Comparison of ENCODE assay signal across 9 cellular contexts in genomic region chr3:64444619-64445317, GRCh38.
A peak's percentile ranks its signal among the peaks of the same experiment; 100 is the strongest.
DNase-seq lines count a peak whose midpoint lies in the region; ATAC-seq and TF ChIP-seq lines count a peak whose summit lies in the region.
"Had no signal": no experiment of that assay in that cellular context is flagged by ENCODE, and none has a peak within 500 bp of the region (broad histone marks: within the 10 kb centered on the region; RNA-seq: fewer than 3 reads in every experiment).

No MANE protein-coding gene starts in this region.

- no peaks in the 10 kb centered on the region for H4K20me1 ChIP-seq in hepatocyte (ENCODE audit: insufficient read depth, poor library complexity, severe bottlenecking)

- no peak for TF ChIP-seq CTCF in WTC11 (IDR thresholded peaks at IDR 0.05)
- TF ChIP-seq CTCF in hepatocyte (IDR thresholded peaks at IDR 0.05; ENCODE audit: poor library complexity): peak; percentile 6
- TF ChIP-seq CTCF in retinal pigment epithelial cell (conservative IDR thresholded peaks at IDR 0.05; ENCODE audit: low read depth, low read length): peak; percentile 16

- no peaks in the 10 kb centered on the region for H3K36me3 Mint-ChIP-seq in WTC11
- H3K36me3 Mint-ChIP-seq: activated naive CD8-positive, alpha-beta T cell treated with anti-CD3 and anti-CD28 coated beads, Interleukin-2, amount 10 ng/mL, durations not matched to agents 7 days and 5 days had no signal

- H3K9me3 Mint-ChIP-seq in WTC11: no peaks in the 10 kb centered on the region
- H3K9me3 Mint-ChIP-seq: activated naive CD8-positive, alpha-beta T cell treated with anti-CD3 and anti-CD28 coated beads, Interleukin-2, amount 10 ng/mL, durations not matched to agents 7 days and 5 days had no signal

- no peaks in the 10 kb centered on the region for H3K9me2 ChIP-seq in hepatocyte (replicated peaks; ENCODE audit: insufficient read depth)

- peaks cover 52% of the 10 kb centered on the region for H3K4me1 Mint-ChIP-seq in WTC11

- WGBS in hepatocyte (ENCODE audit: low lambda C conversion rate, missing lambda C conversion rate): 3% methylated on average over 49 of the region's 54 CpGs

- H3K9me3 ChIP-seq in hepatocyte (ENCODE audit: low read depth): no peaks in the 10 kb centered on the region

- H3K36me3 ChIP-seq in hepatocyte (replicated peaks; ENCODE audit: insufficient read depth, low read depth): no peaks in the 10 kb centered on the region

- CTCF ChIA-PET in WTC11 (lab: Charles Lee): interaction anchor here (1.0 to 3.8 kb wide), 6 partner anchors 14 to 421 kb away, joined by 3 to 24 read pairs (median 6); partner anchors contain the start of gene PSMD6

- H3K4me3 ChIP-seq in hepatocyte: peak overlapping the region; percentile 83
- H3K4me3 ChIP-seq in retinal pigment epithelial cell (ENCODE audit: low read length): peak overlapping the region; percentile 66

- DNase-seq in D341Med (ENCODE audit: low spot score) (peak; percentile 27), WTC11 (ENCODE audit: low spot score) (peak; percentile 33), hepatocyte (ENCODE audit: low spot score) (peak; percentile 32), retinal pigment epithelial cell (ENCODE audit: low read depth) (no peak), iPS-NIHi7 (ENCODE audit: extremely low spot score) (no peak), NCI-H510A treated with DMSO at 0.1 percent for 48 hours (lab: John Stamatoyannopoulos, UW) (no peak), DMS79 treated with DMSO at 0.1 percent for 48 hours (lab: John Stamatoyannopoulos, UW) (no peak)
- DNase-seq in activated CD8-positive, alpha-beta memory T cell treated with anti-CD3 and anti-CD28 coated beads, Interleukin-2, amount 50 U/mL, for 48 hours: no peak
- DNase-seq: activated naive CD8-positive, alpha-beta T cell treated with anti-CD3 and anti-CD28 coated beads, Interleukin-2, amount 10 ng/mL, durations not matched to agents 7 days and 5 days had no signal

- no peak overlapping the region for H3K27ac Mint-ChIP-seq in WTC11
- H3K27ac Mint-ChIP-seq: activated naive CD8-positive, alpha-beta T cell treated with anti-CD3 and anti-CD28 coated beads, Interleukin-2, amount 10 ng/mL, durations not matched to agents 7 days and 5 days had no signal

- H3K27ac ChIP-seq in hepatocyte: peak overlapping the region; percentile 77

- peaks cover 17% of the 10 kb centered on the region for H3K27me3 ChIP-seq in hepatocyte

- peaks cover 24% of the 10 kb centered on the region for H3K27me3 Mint-ChIP-seq in WTC11 (ENCODE audit: low read depth)

- H3K79me2 ChIP-seq in hepatocyte: no peaks in the 10 kb centered on the region

- H3K4me3 Mint-ChIP-seq in WTC11: peak overlapping the region; percentile 76
- H3K4me3 Mint-ChIP-seq: activated naive CD8-positive, alpha-beta T cell treated with anti-CD3 and anti-CD28 coated beads, Interleukin-2, amount 10 ng/mL, durations not matched to agents 7 days and 5 days had no signal

- peak; percentile 37 for ATAC-seq in WTC11

- peak overlapping the region; percentile 94 for H3K4me2 ChIP-seq in hepatocyte

- H3K4me1 ChIP-seq in hepatocyte (ENCODE audit: insufficient read depth): peaks cover 27% of the 10 kb centered on the region

- POLR2A ChIA-PET in WTC11 (lab: Charles Lee): no interaction called here

- H2AFZ ChIP-seq in hepatocyte: peak overlapping the region; percentile 67

TF ChIP-seq in WTC11, 78 proteins besides CTCF, POLR2A, EP300 and RAD21:
- TF ChIP-seq TEAD1 (CRISPR knock-in tag; IDR thresholded peaks at IDR 0.05) (no peak), HMGA2 (CRISPR knock-in tag; IDR thresholded peaks at IDR 0.05) (no peak), ZNF138 (CRISPR knock-in tag; conservative IDR thresholded peaks at IDR 0.05) (no peak), ZNF416 (CRISPR knock-in tag; IDR thresholded peaks at IDR 0.05) (no peak), E2F1 (CRISPR knock-in tag; IDR thresholded peaks at IDR 0.05) (no peak), KAT7 (CRISPR knock-in tag; IDR thresholded peaks at IDR 0.05; ENCODE audit: borderline replicate concordance) (peak; percentile 32; the same call in 1 of the 2 replicates), MYBL2 (CRISPR knock-in tag; IDR thresholded peaks at IDR 0.05) (no peak), HMGXB4 (CRISPR knock-in tag; IDR thresholded peaks at IDR 0.05) (peak; percentile 42; the same call in 1 of the 2 replicates)

Comparison
In these comparisons a context has a peak if more than half of its experiments do, and no peak if none do; other contexts are left out.
1. DNase-seq: peak in D341Med (single experiment), WTC11 (single experiment) and hepatocyte (single experiment); none in retinal pigment epithelial cell (single experiment), iPS-NIHi7 (single experiment), NCI-H510A treated with DMSO at 0.1 percent for 48 hours (single experiment), DMS79 treated with DMSO at 0.1 percent for 48 hours (single experiment) and activated CD8-positive, alpha-beta memory T cell treated with anti-CD3 and anti-CD28 coated beads, Interleukin-2, amount 50 U/mL, for 48 hours (single experiment).